9 cellular contexts compared by ENCODE assay signal in genomic region chr5:63963080-63963735, GRCh38. TPM values are rescaled to one million over a fixed set of nuclear protein-coding genes. Genes with fewer than 3 reads are reported as not detected.
A peak's percentile ranks its signal among the peaks of the same experiment; 100 is the strongest.
DNase-seq lines count a peak whose midpoint lies in the region; ATAC-seq and TF ChIP-seq lines count a peak whose summit lies in the region.
"Had no signal": no experiment of that assay in that cellular context is flagged by ENCODE, and none has a peak within 500 bp of the region (broad histone marks: within the 10 kb centered on the region; RNA-seq: fewer than 3 reads in every experiment).

No MANE protein-coding gene starts in this region.

- H3K27me3 ChIP-seq in HUES6 (ENCODE audit: control insufficient read depth, insufficient read depth, low read length) (peaks cover 49% of the 10 kb centered on the region), colonic mucosa (peaks cover 12% of the 10 kb centered on the region), mesendoderm (ENCODE audit: insufficient read depth, low read length, poor library complexity) (peaks cover 8% of the 10 kb centered on the region)

- intact Hi-C loops in OCI-LY7 (cut with micrococcal nuclease; ENCODE audit: unreplicated experiment), result loop anchor here (5.0 kb wide), 1 partner anchor 561 kb away; no protein-coding TSS in a partner anchor
- intact Hi-C loops in colonic mucosa (cut with DNase I), result no loop called here

- peak; percentile 85 for ATAC-seq in GM21390 (IDR thresholded peaks at IDR 0.05; ENCODE audit: unreplicated experiment)

- CTCF ChIA-PET in activated CD4-positive, alpha-beta T cell treated with anti-CD3 and anti-CD28 coated beads, Interleukin-2, amount 10 ng/mL, durations not matched to agents 7 days and 5 days (lab: Charles Lee), result no interaction called here
- CTCF ChIA-PET in OCI-LY7 (lab: Charles Lee; ENCODE audit: unreplicated experiment), result no interaction called here

- H3K9me3 ChIP-seq in HUES6 (ENCODE audit: control insufficient read depth, insufficient read depth, low read depth, low read length) (no peaks in the 10 kb centered on the region), OCI-LY7 (ENCODE audit: low read length) (no peaks in the 10 kb centered on the region), colonic mucosa (no peaks in the 10 kb centered on the region)

- no peak overlapping the region for H2AFZ ChIP-seq in OCI-LY7 (ENCODE audit: low read length)

- H2BK15ac ChIP-seq in mesendoderm (replicated peaks; ENCODE audit: low read depth), result no peak overlapping the region

- no peaks in the 10 kb centered on the region for H3K9me2 ChIP-seq in OCI-LY7 (ENCODE audit: insufficient read depth, low read length)

- H3K4me3 ChIP-seq in HUES6 (ENCODE audit: low read depth, low read length) (peak overlapping the region; percentile 73; the same call in 1 of the 2 replicates), OCI-LY7 (ENCODE audit: low read depth, low read length, poor library complexity, severe bottlenecking) (no peak overlapping the region), colonic mucosa (no peak overlapping the region), mesendoderm (ENCODE audit: low read length) (no peak overlapping the region)

- DNase-seq in activated CD4-positive, alpha-beta T cell treated with anti-CD3 and anti-CD28 coated beads, Interleukin-2, amount 10 ng/mL, durations not matched to agents 7 days and 5 days, result peak; percentile 64
- no peak for DNase-seq in activated CD4-positive, alpha-beta T cell treated with anti-CD3 and anti-CD28 coated beads, Interleukin-2, amount 50 U/mL, for 4 hours
- DNase-seq in OCI-LY7 (ENCODE audit: low spot score), result peak; percentile 57
- DNase-seq in colonic mucosa, result peak; percentile 51
- DNase-seq in mesendoderm, result peak; percentile 88
- no peak for DNase-seq in activated T-cell treated with anti-CD3 and anti-CD28 coated beads, Interleukin-2, amount 50 U/mL, for 24 hours

- H3K23ac ChIP-seq in mesendoderm (ENCODE audit: low read length), result no peak overlapping the region

- no peaks in the 10 kb centered on the region for H3K4me1 Mint-ChIP-seq in activated CD4-positive, alpha-beta T cell treated with anti-CD3 and anti-CD28 coated beads, Interleukin-2, amount 10 ng/mL, durations not matched to agents 7 days and 5 days
- H3K4me1 Mint-ChIP-seq in activated T-cell treated with anti-CD3 and anti-CD28 coated beads, Interleukin-2, amount 50 U/mL, for 24 hours (ENCODE audit: low read depth), result no peaks in the 10 kb centered on the region

- H3K79me1 ChIP-seq in mesendoderm (ENCODE audit: low read length), result no peaks in the 10 kb centered on the region

- no peak overlapping the region for H3K4me3 Mint-ChIP-seq in activated CD4-positive, alpha-beta T cell treated with anti-CD3 and anti-CD28 coated beads, Interleukin-2, amount 10 ng/mL, durations not matched to agents 7 days and 5 days
- no peak overlapping the region for H3K4me3 Mint-ChIP-seq in activated T-cell treated with anti-CD3 and anti-CD28 coated beads, Interleukin-2, amount 50 U/mL, for 24 hours

- no peak overlapping the region for H2BK120ac ChIP-seq in mesendoderm (ENCODE audit: low read depth, low read length)

- 0 out of 2 replicates have a peak, but pooled peaks cover 7% of the 10 kb centered on the region for H3K4me1 ChIP-seq in HUES6 (ENCODE audit: control insufficient read depth, insufficient read depth, low read length)
- H3K4me1 ChIP-seq in OCI-LY7 (ENCODE audit: insufficient read depth, low read length, poor library complexity, severe bottlenecking), result no peaks in the 10 kb centered on the region
- no peaks in the 10 kb centered on the region for H3K4me1 ChIP-seq in colonic mucosa
- H3K4me1 ChIP-seq in mesendoderm (ENCODE audit: control insufficient read depth, low read depth, low read length), result no peaks in the 10 kb centered on the region

- no peak overlapping the region for H3K18ac ChIP-seq in mesendoderm (ENCODE audit: low read length)

- no peak overlapping the region for H4K5ac ChIP-seq in mesendoderm (ENCODE audit: low read length)

- H3K79me2 ChIP-seq in OCI-LY7 (ENCODE audit: insufficient read depth, low read depth, low read length) (no peaks in the 10 kb centered on the region), mesendoderm (ENCODE audit: control insufficient read depth, insufficient read depth, low read length) (no peaks in the 10 kb centered on the region)

- H2AK5ac ChIP-seq in mesendoderm (ENCODE audit: low read length), result no peak overlapping the region

- TF ChIP-seq CTCF in OCI-LY7 (conservative IDR thresholded peaks at IDR 0.05; ENCODE audit: low read length) (peak; percentile 89), colonic mucosa (IDR thresholded peaks at IDR 0.05) (no peak)

- no peak overlapping the region for H3K4ac ChIP-seq in mesendoderm (ENCODE audit: low read depth, low read length)

- H3K9ac ChIP-seq in HUES6 (ENCODE audit: low read length) (no peak overlapping the region), colonic mucosa (ENCODE audit: low read depth in 2 of 2, low read length in 2 of 2) (no peak overlapping the region), mesendoderm (ENCODE audit: low read length) (no peak overlapping the region)

- POLR2A ChIA-PET in activated CD4-positive, alpha-beta T cell treated with anti-CD3 and anti-CD28 coated beads, Interleukin-2, amount 10 ng/mL, durations not matched to agents 7 days and 5 days (lab: Charles Lee), result no interaction called here
- POLR2A ChIA-PET in OCI-LY7 (lab: Charles Lee), result no interaction called here

- no peak overlapping the region for H3K27ac Mint-ChIP-seq in activated CD4-positive, alpha-beta T cell treated with anti-CD3 and anti-CD28 coated beads, Interleukin-2, amount 10 ng/mL, durations not matched to agents 7 days and 5 days
- no peak overlapping the region for H3K27ac Mint-ChIP-seq in activated T-cell treated with anti-CD3 and anti-CD28 coated beads, Interleukin-2, amount 50 U/mL, for 24 hours

- no TSS peak for BruUV-seq in OCI-LY7 (replicated peaks; lab: Mats Ljungman, UMichigan)

- H3K4me2 ChIP-seq in OCI-LY7 (ENCODE audit: low read length) (no peak overlapping the region), mesendoderm (ENCODE audit: low read length) (no peak overlapping the region)

- peaks cover 17% of the 10 kb centered on the region for H3K27me3 Mint-ChIP-seq in activated CD4-positive, alpha-beta T cell treated with anti-CD3 and anti-CD28 coated beads, Interleukin-2, amount 10 ng/mL, durations not matched to agents 7 days and 5 days
- peaks cover 49% of the 10 kb centered on the region for H3K27me3 Mint-ChIP-seq in activated T-cell treated with anti-CD3 and anti-CD28 coated beads, Interleukin-2, amount 50 U/mL, for 24 hours

- no peak overlapping the region for H2BK5ac ChIP-seq in mesendoderm (ENCODE audit: low read length)

- no peaks in the 10 kb centered on the region for H3K36me3 Mint-ChIP-seq in activated CD4-positive, alpha-beta T cell treated with anti-CD3 and anti-CD28 coated beads, Interleukin-2, amount 10 ng/mL, durations not matched to agents 7 days and 5 days (ENCODE audit: low read depth)
- no peaks in the 10 kb centered on the region for H3K36me3 Mint-ChIP-seq in activated T-cell treated with anti-CD3 and anti-CD28 coated beads, Interleukin-2, amount 50 U/mL, for 24 hours (ENCODE audit: low read depth)

- no CpG with 5 or more reads among the region's 6 CpGs for WGBS in mesendoderm (ENCODE audit: extremely low coverage, insufficient coverage, low lambda C conversion rate)

- no peaks in the 10 kb centered on the region for H4K20me1 ChIP-seq in OCI-LY7 (ENCODE audit: insufficient read depth, low read length)

- H3K36me3 ChIP-seq in HUES6 (ENCODE audit: control insufficient read depth, insufficient read depth, low read length) (no peaks in the 10 kb centered on the region), OCI-LY7 (ENCODE audit: insufficient read depth, low read length) (no peaks in the 10 kb centered on the region), colonic mucosa (no peaks in the 10 kb centered on the region), mesendoderm (ENCODE audit: control insufficient read depth, insufficient read depth, low read length) (no peaks in the 10 kb centered on the region)

- H3K27ac ChIP-seq in HUES6 (ENCODE audit: low read depth, low read length) (no peak overlapping the region), OCI-LY7 (ENCODE audit: low read depth, low read length, poor library complexity, severe bottlenecking) (no peak overlapping the region), colonic mucosa (no peak overlapping the region), mesendoderm (ENCODE audit: low read depth, low read length) (no peak overlapping the region)

- H3K9me3 Mint-ChIP-seq in activated CD4-positive, alpha-beta T cell treated with anti-CD3 and anti-CD28 coated beads, Interleukin-2, amount 10 ng/mL, durations not matched to agents 7 days and 5 days, result peaks cover 3% of the 10 kb centered on the region
- peaks cover 12% of the 10 kb centered on the region for H3K9me3 Mint-ChIP-seq in activated T-cell treated with anti-CD3 and anti-CD28 coated beads, Interleukin-2, amount 50 U/mL, for 24 hours

- no peak overlapping the region for H3K56ac ChIP-seq in mesendoderm (ENCODE audit: low read length)

- no peak overlapping the region for H4K8ac ChIP-seq in mesendoderm (ENCODE audit: low read depth, low read length)

RNA-seq across cellular contexts. Expression of gene HTR1A, which starts 1.0 kb away (rescaled TPM):
- not detected for total RNA-seq in activated CD4-positive, alpha-beta T cell treated with anti-CD3 and anti-CD28 coated beads, Interleukin-2, amount 10 ng/mL, durations not matched to agents 7 days and 5 days
- total RNA-seq in OCI-LY7 (2014; rRNA removed; shearing (Covaris generic)), result not detected in 2 replicates
- not detected in 2 replicates for total RNA-seq in OCI-LY7 (2022)
- total RNA-seq in colonic mucosa, result not detected
- 0.07 TPM for polyA plus RNA-seq in mesendoderm (2013, experiment 1 of 2)
- 0.10 TPM for polyA plus RNA-seq in mesendoderm (2013, experiment 2 of 2)
- polyA plus RNA-seq: esophagus had no signal

Comparison
In these comparisons a context has a peak if more than half of its experiments do, and no peak if none do; other contexts are left out.
1. DNase-seq: peak in activated CD4-positive, alpha-beta T cell treated with anti-CD3 and anti-CD28 coated beads, Interleukin-2, amount 10 ng/mL, durations not matched to agents 7 days and 5 days (single experiment), OCI-LY7 (single experiment), colonic mucosa (single experiment) and mesendoderm (single experiment); none in activated CD4-positive, alpha-beta T cell treated with anti-CD3 and anti-CD28 coated beads, Interleukin-2, amount 50 U/mL, for 4 hours (0 of 2) and activated T-cell treated with anti-CD3 and anti-CD28 coated beads, Interleukin-2, amount 50 U/mL, for 24 hours (single experiment).